Comparison of ENCODE assay signal across 25 cellular contexts in genomic region chr9:100206899-100207298, GRCh38.
DNase-seq lines count a peak whose midpoint lies in the region; ATAC-seq and TF ChIP-seq lines count a peak whose summit lies in the region.
"Had no signal": no experiment of that assay in that cellular context is flagged by ENCODE, and none has a peak within 500 bp of the region (broad histone marks: within the 10 kb centered on the region; RNA-seq: fewer than 3 reads in every experiment).

No MANE protein-coding gene starts in this region.

- H3K9ac ChIP-seq in GM23248: no peak overlapping the region

- peaks cover 7% of the 10 kb centered on the region; the same call in 1 of the 2 replicates for H3F3A ChIP-seq in GM23248 (ENCODE audit: insufficient read depth)

- H4K20me1 ChIP-seq in GM23248 (ENCODE audit: insufficient read depth): no peaks in the 10 kb centered on the region

- H3K4me1 ChIP-seq in GM23248 (ENCODE audit: insufficient read depth): peaks cover 22% of the 10 kb centered on the region
- H3K4me1 ChIP-seq in naive thymus-derived CD4-positive, alpha-beta T cell (ENCODE audit: control insufficient read depth in 2 of 2, insufficient read depth in 2 of 2, low read length in 2 of 2): no peaks in the 10 kb centered on the region
- H3K4me1 ChIP-seq: esophagus squamous epithelium had no signal

- H3K27me3 Mint-ChIP-seq in naive thymus-derived CD4-positive, alpha-beta T cell: no peaks in the 10 kb centered on the region
- H3K27me3 Mint-ChIP-seq: B cell; central memory CD8-positive, alpha-beta T cell had no signal

- no peak for ATAC-seq in SK-N-SH treated with all-trans-retinoic acid at 6 μM for 48 hours
- ATAC-seq in HG02938 (IDR thresholded peaks at IDR 0.05; ENCODE audit: unreplicated experiment): no peak
- ATAC-seq in naive thymus-derived CD4-positive, alpha-beta T cell: no peak

- no peak overlapping the region for H3K27ac ChIP-seq in GM23248
- no peak overlapping the region for H3K27ac ChIP-seq in naive thymus-derived CD4-positive, alpha-beta T cell (ENCODE audit: low read depth, low read length)
- H3K27ac ChIP-seq: esophagus squamous epithelium, SJSA1, upper lobe of left lung had no signal

- H3K9me2 ChIP-seq in GM23248 (ENCODE audit: insufficient read depth): no peaks in the 10 kb centered on the region

- no peak overlapping the region for H3K27ac Mint-ChIP-seq in naive thymus-derived CD4-positive, alpha-beta T cell
- H3K27ac Mint-ChIP-seq: B cell had no signal

- no peaks in the 10 kb centered on the region for H3K9me3 ChIP-seq in GM23248 (ENCODE audit: low read depth)
- H3K9me3 ChIP-seq in naive thymus-derived CD4-positive, alpha-beta T cell (ENCODE audit: control insufficient read depth in 2 of 3, low read length in 3 of 3): no peaks in the 10 kb centered on the region
- H3K9me3 ChIP-seq: esophagus squamous epithelium, SJSA1, upper lobe of left lung had no signal

- H3K4me3 ChIP-seq in GM23248 (no peak overlapping the region), fibroblast of mammary gland (ENCODE audit: control insufficient read depth, low read depth, low read length) (no peak overlapping the region)
- no peak overlapping the region for H3K4me3 ChIP-seq in naive thymus-derived CD4-positive, alpha-beta T cell (ENCODE audit: low read length)
- H3K4me3 ChIP-seq: esophagus squamous epithelium, SJSA1, upper lobe of left lung had no signal

- no peak for TF ChIP-seq CTCF in fibroblast of mammary gland (conservative IDR thresholded peaks at IDR 0.05; ENCODE audit: control insufficient read depth, insufficient read depth, low read depth, low read length)

- no peaks in the 10 kb centered on the region for H3K27me3 ChIP-seq in GM23248 (replicated peaks; ENCODE audit: insufficient read depth)
- no peaks in the 10 kb centered on the region for H3K27me3 ChIP-seq in naive thymus-derived CD4-positive, alpha-beta T cell (ENCODE audit: control insufficient read depth in 2 of 2, insufficient read depth in 2 of 2, low read length in 2 of 2)
- H3K27me3 ChIP-seq: esophagus squamous epithelium, SJSA1, upper lobe of left lung had no signal

- intact Hi-C loops in naive thymus-derived CD4-positive, alpha-beta T cell (cut with micrococcal nuclease): no loop called here

- no peaks in the 10 kb centered on the region for H3K9me3 Mint-ChIP-seq in naive thymus-derived CD4-positive, alpha-beta T cell
- H3K9me3 Mint-ChIP-seq: central memory CD8-positive, alpha-beta T cell had no signal

- peak overlapping the region; percentile 2 for H3K4me2 ChIP-seq in GM23248 (ENCODE audit: unreplicated experiment)

- POLR2A ChIA-PET in naive thymus-derived CD4-positive, alpha-beta T cell (lab: Charles Lee): no interaction called here

- no peaks in the 10 kb centered on the region for H3K79me2 ChIP-seq in GM23248 (ENCODE audit: insufficient read depth)

- H3K4me3 Mint-ChIP-seq in naive thymus-derived CD4-positive, alpha-beta T cell: no peak overlapping the region
- H3K4me3 Mint-ChIP-seq: B cell; central memory CD8-positive, alpha-beta T cell had no signal

- H3K36me3 Mint-ChIP-seq in naive thymus-derived CD4-positive, alpha-beta T cell: peaks cover 0 to 8% (median 5%) of the 10 kb centered on the region in 5 donors

- H2AFZ ChIP-seq in GM23248: no peak overlapping the region

- in situ Hi-C loops in GM23248 (cut with MboI): loop anchor here (25.0 kb wide), 3 partner anchors 170 to 1020 kb away; no protein-coding TSS in a partner anchor

- peaks cover 0 to 24% (median 14%) of the 10 kb centered on the region in 7 donors for H3K4me1 Mint-ChIP-seq in naive thymus-derived CD4-positive, alpha-beta T cell

- H3K36me3 ChIP-seq in GM23248 (ENCODE audit: low read depth): no peaks in the 10 kb centered on the region
- H3K36me3 ChIP-seq in naive thymus-derived CD4-positive, alpha-beta T cell (ENCODE audit: control insufficient read depth in 2 of 3, insufficient read depth in 3 of 3, low read length in 3 of 3): no peaks in the 10 kb centered on the region
- H3K36me3 ChIP-seq: esophagus squamous epithelium, upper lobe of left lung had no signal

- 45 to 50% methylated on average over 3 of the region's 3 CpGs for WGBS in GM23248 (ENCODE audit: low coverage in 1 of 2, low lambda C conversion rate in 2 of 2, missing lambda C conversion rate in 2 of 2), 2 experiments

- CTCF ChIA-PET in naive thymus-derived CD4-positive, alpha-beta T cell (lab: Charles Lee): no interaction called here

- DNase-seq in GM23248 (peak; percentile 71), fibroblast of mammary gland (ENCODE audit: low read depth) (peak; percentile 56), lung microvascular endothelial cell (ENCODE audit: low read depth in 2 of 2) (peak; percentile 90 to 94), cerebellar nuclear complex (lab: John Stamatoyannopoulos, UW) (no peak), NCI-H510A treated with DMSO at 0.1 percent for 48 hours (lab: John Stamatoyannopoulos, UW) (no peak)
- DNase-seq in naive thymus-derived CD4-positive, alpha-beta T cell: no peak
- DNase-seq: activated CD4-positive, alpha-beta T cell treated with anti-CD3 and anti-CD28 coated beads, Interleukin-2, amount 50 U/mL, for 4 hours; activated gamma-delta T cell treated with Interleukin-2 at 50 U/mL for 16 hours; activated T-cell treated with anti-CD3 and anti-CD28 coated beads for 4 hours; COR-L47; DND-41; esophagus squamous epithelium; H7; NCI-H1417 treated with DMSO at 0.1 percent for 48 hours; NCI-H2171 treated with DMSO at 0.1 percent for 48 hours; NCI-H69; occipital lobe; right cardiac atrium; T-helper 2 cell; upper lobe of left lung had no signal

TF ChIP-seq in SK-N-SH treated with all-trans-retinoic acid at 6 μM for 48 hours, 23 proteins besides CTCF, POLR2A, EP300 and RAD21:
- TF ChIP-seq, protein P1, sequence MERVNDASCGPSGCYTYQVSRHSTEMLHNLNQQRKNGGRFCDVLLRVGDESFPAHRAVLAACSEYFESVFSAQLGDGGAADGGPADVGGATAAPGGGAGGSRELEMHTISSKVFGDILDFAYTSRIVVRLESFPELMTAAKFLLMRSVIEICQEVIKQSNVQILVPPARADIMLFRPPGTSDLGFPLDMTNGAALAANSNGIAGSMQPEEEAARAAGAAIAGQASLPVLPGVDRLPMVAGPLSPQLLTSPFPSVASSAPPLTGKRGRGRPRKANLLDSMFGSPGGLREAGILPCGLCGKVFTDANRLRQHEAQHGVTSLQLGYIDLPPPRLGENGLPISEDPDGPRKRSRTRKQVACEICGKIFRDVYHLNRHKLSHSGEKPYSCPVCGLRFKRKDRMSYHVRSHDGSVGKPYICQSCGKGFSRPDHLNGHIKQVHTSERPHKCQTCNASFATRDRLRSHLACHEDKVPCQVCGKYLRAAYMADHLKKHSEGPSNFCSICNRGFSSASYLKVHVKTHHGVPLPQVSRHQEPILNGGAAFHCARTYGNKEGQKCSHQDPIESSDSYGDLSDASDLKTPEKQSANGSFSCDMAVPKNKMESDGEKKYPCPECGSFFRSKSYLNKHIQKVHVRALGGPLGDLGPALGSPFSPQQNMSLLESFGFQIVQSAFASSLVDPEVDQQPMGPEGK (CRISPR knock-in tag; IDR thresholded peaks at IDR 0.05; ENCODE audit: borderline replicate concordance): 0 out of 2 replicates have a peak, but pooled peaks have one; percentile 42
- TF ChIP-seq GLIS3 (CRISPR knock-in tag; IDR thresholded peaks at IDR 0.05): no peak
- no peak for TF ChIP-seq ZNF8 (CRISPR knock-in tag; IDR thresholded peaks at IDR 0.05)
- TF ChIP-seq, protein P2, sequence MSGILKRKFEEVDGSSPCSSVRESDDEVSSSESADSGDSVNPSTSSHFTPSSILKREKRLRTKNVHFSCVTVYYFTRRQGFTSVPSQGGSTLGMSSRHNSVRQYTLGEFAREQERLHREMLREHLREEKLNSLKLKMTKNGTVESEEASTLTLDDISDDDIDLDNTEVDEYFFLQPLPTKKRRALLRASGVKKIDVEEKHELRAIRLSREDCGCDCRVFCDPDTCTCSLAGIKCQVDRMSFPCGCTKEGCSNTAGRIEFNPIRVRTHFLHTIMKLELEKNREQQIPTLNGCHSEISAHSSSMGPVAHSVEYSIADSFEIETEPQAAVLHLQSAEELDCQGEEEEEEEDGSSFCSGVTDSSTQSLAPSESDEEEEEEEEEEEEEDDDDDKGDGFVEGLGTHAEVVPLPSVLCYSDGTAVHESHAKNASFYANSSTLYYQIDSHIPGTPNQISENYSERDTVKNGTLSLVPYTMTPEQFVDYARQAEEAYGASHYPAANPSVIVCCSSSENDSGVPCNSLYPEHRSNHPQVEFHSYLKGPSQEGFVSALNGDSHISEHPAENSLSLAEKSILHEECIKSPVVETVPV (CRISPR knock-in tag; IDR thresholded peaks at IDR 0.05): 0 out of 2 replicates have a peak, but pooled peaks have one; percentile 14
- no peak for TF ChIP-seq ZFP30 (CRISPR knock-in tag; IDR thresholded peaks at IDR 0.05)
- no peak for TF ChIP-seq ARNTL (CRISPR knock-in tag; IDR thresholded peaks at IDR 0.05; ENCODE audit: borderline replicate concordance, low read depth)
- no peak for TF ChIP-seq ZFP3 (CRISPR knock-in tag; IDR thresholded peaks at IDR 0.05)
- TF ChIP-seq SNAI2 (CRISPR knock-in tag; IDR thresholded peaks at IDR 0.05): no peak
- no peak for TF ChIP-seq ZNF565 (CRISPR knock-in tag; conservative IDR thresholded peaks at IDR 0.05; ENCODE audit: low read depth)
- no peak for TF ChIP-seq ESRRG (CRISPR knock-in tag; IDR thresholded peaks at IDR 0.05)
- TF ChIP-seq ISL1 (CRISPR knock-in tag; IDR thresholded peaks at IDR 0.05): peak; percentile 85
TF ChIP-seq in SK-N-SH treated with all-trans-retinoic acid at 6 μM for 48 hours: peak in this region for 3.

Comparison
In these comparisons a context has a peak if more than half of its experiments do, and no peak if none do; other contexts are left out.
1. DNase-seq: peak in GM23248 (single experiment), fibroblast of mammary gland (single experiment) and lung microvascular endothelial cell (2 of 2); none in cerebellar nuclear complex (0 of 2), NCI-H510A treated with DMSO at 0.1 percent for 48 hours (single experiment) and naive thymus-derived CD4-positive, alpha-beta T cell (0 of 9).